1 cellular context compared by ENCODE assay signal in genomic region chr5:119255571-119256356, GRCh38.
TF ChIP-seq lines count a peak whose summit lies in the region.

No MANE protein-coding gene starts in this region.

TF ChIP-seq in GM23338, 12 proteins besides CTCF, POLR2A, EP300 and RAD21 (continued from another document):
- TF ChIP-seq, protein P1, sequence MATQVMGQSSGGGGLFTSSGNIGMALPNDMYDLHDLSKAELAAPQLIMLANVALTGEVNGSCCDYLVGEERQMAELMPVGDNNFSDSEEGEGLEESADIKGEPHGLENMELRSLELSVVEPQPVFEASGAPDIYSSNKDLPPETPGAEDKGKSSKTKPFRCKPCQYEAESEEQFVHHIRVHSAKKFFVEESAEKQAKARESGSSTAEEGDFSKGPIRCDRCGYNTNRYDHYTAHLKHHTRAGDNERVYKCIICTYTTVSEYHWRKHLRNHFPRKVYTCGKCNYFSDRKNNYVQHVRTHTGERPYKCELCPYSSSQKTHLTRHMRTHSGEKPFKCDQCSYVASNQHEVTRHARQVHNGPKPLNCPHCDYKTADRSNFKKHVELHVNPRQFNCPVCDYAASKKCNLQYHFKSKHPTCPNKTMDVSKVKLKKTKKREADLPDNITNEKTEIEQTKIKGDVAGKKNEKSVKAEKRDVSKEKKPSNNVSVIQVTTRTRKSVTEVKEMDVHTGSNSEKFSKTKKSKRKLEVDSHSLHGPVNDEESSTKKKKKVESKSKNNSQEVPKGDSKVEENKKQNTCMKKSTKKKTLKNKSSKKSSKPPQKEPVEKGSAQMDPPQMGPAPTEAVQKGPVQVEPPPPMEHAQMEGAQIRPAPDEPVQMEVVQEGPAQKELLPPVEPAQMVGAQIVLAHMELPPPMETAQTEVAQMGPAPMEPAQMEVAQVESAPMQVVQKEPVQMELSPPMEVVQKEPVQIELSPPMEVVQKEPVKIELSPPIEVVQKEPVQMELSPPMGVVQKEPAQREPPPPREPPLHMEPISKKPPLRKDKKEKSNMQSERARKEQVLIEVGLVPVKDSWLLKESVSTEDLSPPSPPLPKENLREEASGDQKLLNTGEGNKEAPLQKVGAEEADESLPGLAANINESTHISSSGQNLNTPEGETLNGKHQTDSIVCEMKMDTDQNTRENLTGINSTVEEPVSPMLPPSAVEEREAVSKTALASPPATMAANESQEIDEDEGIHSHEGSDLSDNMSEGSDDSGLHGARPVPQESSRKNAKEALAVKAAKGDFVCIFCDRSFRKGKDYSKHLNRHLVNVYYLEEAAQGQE (IDR thresholded peaks at IDR 0.05; ENCODE audit: unreplicated experiment), result no peak
- no peak for TF ChIP-seq EZH2phosphoT487 (IDR thresholded peaks at IDR 0.05; ENCODE audit: unreplicated experiment)
- no peak for TF ChIP-seq ZNF114 (CRISPR knock-in tag; IDR thresholded peaks at IDR 0.05)
- no peak for TF ChIP-seq CREB1 (CRISPR knock-in tag; IDR thresholded peaks at IDR 0.05; ENCODE audit: low read depth)
- TF ChIP-seq EZH2 (IDR thresholded peaks at IDR 0.05; ENCODE audit: low read depth, unreplicated experiment), result no peak
- TF ChIP-seq POLR2AphosphoS5 (IDR thresholded peaks at IDR 0.05; ENCODE audit: low read depth), result no peak
- TF ChIP-seq ZNF331 (CRISPR knock-in tag; IDR thresholded peaks at IDR 0.05; ENCODE audit: low read depth), result no peak
- TF ChIP-seq STAT1 (IDR thresholded peaks at IDR 0.05; ENCODE audit: unreplicated experiment), result no peak
- no peak for TF ChIP-seq JUNB (IDR thresholded peaks at IDR 0.05; ENCODE audit: unreplicated experiment)
